In genomic region chr3:127736801-127737539, GRCh38 we compare ENCODE assay signal across 18 cellular contexts.
DNase-seq lines count a peak whose midpoint lies in the region; ATAC-seq, FAIRE-seq and TF ChIP-seq lines count a peak whose summit lies in the region.
"Had no signal": no experiment of that assay in that cellular context is flagged by ENCODE, and none has a peak within 500 bp of the region (broad histone marks: within the 10 kb centered on the region; RNA-seq: fewer than 3 reads in every experiment).

No MANE protein-coding gene starts in this region.

- FAIRE-seq in GM12892 (lab: Jason Lieb, UNC) = peak; percentile 90

- TF ChIP-seq POLR2A in GM12892 (IDR thresholded peaks at IDR 0.05; ENCODE audit: low read depth, low read length) = no peak; the same call in 1 of the 2 replicates

- no peaks in the 10 kb centered on the region for H3K36me3 ChIP-seq in brain microvascular endothelial cell (replicated peaks)
- H3K36me3 ChIP-seq: cardiac muscle cell had no signal

- no peak for ATAC-seq in stimulated activated naive B cell treated with anti-CD40 and anti-IgM and Interleukin-4, amounts not matched to agents 10 μg/mL and 1 μg/mL and 100 μg/mL, for 72 hours (replicated peaks)

- H3K4me3 Mint-ChIP-seq in stimulated activated naive B cell treated with anti-CD40 and anti-IgM and Interleukin-4, amounts not matched to agents 10 μg/mL and 1 μg/mL and 100 μg/mL, for 72 hours = no peak overlapping the region
- H3K4me3 Mint-ChIP-seq: activated naive CD4-positive, alpha-beta T cell treated with anti-CD3 and anti-CD28 coated beads, Interleukin-2, amount 50 U/mL, for 24 hours; type B pancreatic cell had no signal

- in situ Hi-C loops in brain microvascular endothelial cell (cut with HindIII; ENCODE audit: low pct_ligation_motif_present, low sequenced_read_pairs) = no loop called here

- TF ChIP-seq CTCF in dorsolateral prefrontal cortex (IDR thresholded peaks at IDR 0.05 in 54 of 56, conservative IDR thresholded peaks at IDR 0.05 in 2 of 56; ENCODE audit: low read depth in 1 of 56, partially characterized antibody in 56 of 56) (no peak), brain microvascular endothelial cell (IDR thresholded peaks at IDR 0.05; ENCODE audit: low read depth, low read length, missing control alignments) (no peak)

- H3K27ac Mint-ChIP-seq in stimulated activated naive B cell treated with anti-CD40 and anti-IgM and Interleukin-4, amounts not matched to agents 10 μg/mL and 1 μg/mL and 100 μg/mL, for 72 hours = peak overlapping the region; percentile 20
- H3K27ac Mint-ChIP-seq: activated naive CD4-positive, alpha-beta T cell treated with anti-CD3 and anti-CD28 coated beads, Interleukin-2, amount 50 U/mL, for 24 hours had no signal

- no peaks in the 10 kb centered on the region for H3K9me3 Mint-ChIP-seq in stimulated activated naive B cell treated with anti-CD40 and anti-IgM and Interleukin-4, amounts not matched to agents 10 μg/mL and 1 μg/mL and 100 μg/mL, for 72 hours
- H3K9me3 Mint-ChIP-seq: activated naive CD4-positive, alpha-beta T cell treated with anti-CD3 and anti-CD28 coated beads, Interleukin-2, amount 50 U/mL, for 24 hours; type B pancreatic cell had no signal

- H3K27me3 Mint-ChIP-seq in stimulated activated naive B cell treated with anti-CD40 and anti-IgM and Interleukin-4, amounts not matched to agents 10 μg/mL and 1 μg/mL and 100 μg/mL, for 72 hours = no peaks in the 10 kb centered on the region
- H3K27me3 Mint-ChIP-seq: type B pancreatic cell had no signal

- H3K36me3 Mint-ChIP-seq in stimulated activated naive B cell treated with anti-CD40 and anti-IgM and Interleukin-4, amounts not matched to agents 10 μg/mL and 1 μg/mL and 100 μg/mL, for 72 hours = peaks cover 24 to 29% of the 10 kb centered on the region in 2 donors
- H3K36me3 Mint-ChIP-seq: activated naive CD4-positive, alpha-beta T cell treated with anti-CD3 and anti-CD28 coated beads, Interleukin-2, amount 50 U/mL, for 24 hours; type B pancreatic cell had no signal

- H3K27ac ChIP-seq in dorsolateral prefrontal cortex (peak overlapping the region in 45 of 59 donors; percentile 17 to 94 (median 70)), brain microvascular endothelial cell (no peak overlapping the region)
- H3K27ac ChIP-seq: cardiac muscle cell had no signal

- intact Hi-C loops in dorsolateral prefrontal cortex (cut with DNase I) = no loop called here

- H3K27me3 ChIP-seq in dorsolateral prefrontal cortex = no peaks in the 10 kb centered on the region
- H3K27me3 ChIP-seq in brain microvascular endothelial cell (replicated peaks) = no peaks in the 10 kb centered on the region
- H3K27me3 ChIP-seq: cardiac muscle cell had no signal

- H3K4me3 ChIP-seq in dorsolateral prefrontal cortex (no peak overlapping the region), brain microvascular endothelial cell (ENCODE audit: low read depth, low read length) (no peak overlapping the region)
- H3K4me3 ChIP-seq: cardiac muscle cell had no signal

- H3K4me1 Mint-ChIP-seq in stimulated activated naive B cell treated with anti-CD40 and anti-IgM and Interleukin-4, amounts not matched to agents 10 μg/mL and 1 μg/mL and 100 μg/mL, for 72 hours = peaks cover 31 to 64% of the 10 kb centered on the region in 2 donors
- H3K4me1 Mint-ChIP-seq: activated naive CD4-positive, alpha-beta T cell treated with anti-CD3 and anti-CD28 coated beads, Interleukin-2, amount 50 U/mL, for 24 hours had no signal

- no peak for DNase-seq in GM12892 (ENCODE audit: insufficient read length)
- DNase-seq in NAMALWA (ENCODE audit: low spot score) = peak; percentile 42
- DNase-seq in dorsolateral prefrontal cortex = peak in 1 of 10 donors; percentile 17
- no peak for DNase-seq in stimulated activated naive B cell treated with anti-CD40 and anti-IgM and Interleukin-4, amounts not matched to agents 10 μg/mL and 1 μg/mL and 100 μg/mL, for 72 hours
- DNase-seq in brain microvascular endothelial cell = no peak
- no peak for DNase-seq in NCI-H1436 treated with DMSO at 0.1 percent for 48 hours (lab: John Stamatoyannopoulos, UW)
- DNase-seq in hippocampal formation (lab: John Stamatoyannopoulos, UW) = no peak
- DNase-seq: activated CD4-positive, CD25-positive, alpha-beta regulatory T cell treated with anti-CD3 and anti-CD28 coated beads, Interleukin-2, amount 50 U/mL, for 72 hours; GDM1; glutamatergic neuron; NCI-H1436; NCI-H446; OCI-M1; stimulated activated CD4-positive, alpha-beta T cell treated with anti-CD3 and anti-CD28 coated beads, Interleukin-2, amount 100 ng/mL, for 24 hours; stimulated activated CD8-positive, alpha-beta memory T cell treated with anti-CD3 and anti-CD28 coated beads, Interleukin-4, amount 100 ng/mL, for 48 hours had no signal
